ENCODE assay signal across 20 cellular contexts in genomic region chr2:37619957-37620295, GRCh38. TPM values are rescaled to one million over a fixed set of nuclear protein-coding genes. Genes with fewer than 3 reads are reported as not detected.
DNase-seq lines count a peak whose midpoint lies in the region; ATAC-seq, FAIRE-seq and TF ChIP-seq lines count a peak whose summit lies in the region.
"Had no signal": no experiment of that assay in that cellular context is flagged by ENCODE, and none has a peak within 500 bp of the region (broad histone marks: within the 10 kb centered on the region; RNA-seq: fewer than 3 reads in every experiment).

No MANE protein-coding gene starts in this region.

- H3K9me3 Mint-ChIP-seq in astrocyte (ENCODE audit: unreplicated experiment), result no peaks in the 10 kb centered on the region

- no peak overlapping the region for H3K27ac ChIP-seq in astrocyte (ENCODE audit: low read depth, low read length)
- peak overlapping the region; percentile 31 for H3K27ac ChIP-seq in osteoblast (ENCODE audit: low read depth, low read length)
- H3K27ac ChIP-seq: dorsolateral prefrontal cortex, gastroesophageal sphincter, PC-9, upper lobe of right lung had no signal

- no peaks in the 10 kb centered on the region for H3K27me3 Mint-ChIP-seq in astrocyte (ENCODE audit: low read depth, unreplicated experiment)

- H3K4me3 ChIP-seq in GM06990 (replicated peaks; ENCODE audit: low read depth, low read length) (peak overlapping the region; percentile 8; the same call in 1 of the 2 replicates), astrocyte (ENCODE audit: insufficient read depth, low read depth, low read length) (no peak overlapping the region), osteoblast (ENCODE audit: insufficient read depth, low read length) (no peak overlapping the region)
- H3K4me3 ChIP-seq: dorsolateral prefrontal cortex, gastroesophageal sphincter, PC-9, upper lobe of right lung had no signal

- DNase-seq in CD1c-positive myeloid dendritic cell (ENCODE audit: extremely low spot score) (peak; percentile 31), GM06990 (ENCODE audit: extremely low read depth, insufficient read length) (no peak), astrocyte (ENCODE audit: low read depth) (no peak), osteoblast (ENCODE audit: insufficient read length, low spot score, missing footprints) (no peak), islet precursor cell (no peak), posterior vena cava (ENCODE audit: low spot score) (no peak)
- DNase-seq: activated naive CD4-positive, alpha-beta T cell treated with anti-CD3 and anti-CD28 coated beads, Interleukin-2, amount 50 U/mL, for 16 hours; dorsolateral prefrontal cortex; EL; mesendoderm; NCI-H1105; NCI-H1930; PC-9; substantia nigra; upper lobe of right lung had no signal

- H3K4me3 Mint-ChIP-seq in astrocyte (ENCODE audit: unreplicated experiment), result no peak overlapping the region
- H3K4me3 Mint-ChIP-seq: activated T-helper 1 cell treated with anti-CD3 and anti-CD28 coated beads, Interleukin-12 subunit alpha, Interleukin-12 subunit beta, Interleukin-2, Interleukin-4 antibody, amounts not matched to agents 30 ng/mL and 10 ng/mL and 1 ng/mL, durations not matched to agents 14 hours and 24 hours and 36 hours; CD14-positive monocyte had no signal

- H3K79me2 ChIP-seq in astrocyte (ENCODE audit: insufficient read depth, low read length) (no peaks in the 10 kb centered on the region), osteoblast (ENCODE audit: insufficient read depth, low read length) (no peaks in the 10 kb centered on the region)

- H3K36me3 Mint-ChIP-seq in astrocyte (ENCODE audit: low read depth, unreplicated experiment), result no peaks in the 10 kb centered on the region

- H3K9me3 ChIP-seq in astrocyte (ENCODE audit: insufficient read depth, low read depth, low read length), result no peaks in the 10 kb centered on the region
- no peaks in the 10 kb centered on the region for H3K9me3 ChIP-seq in osteoblast (ENCODE audit: low read depth, low read length)
- H3K9me3 ChIP-seq: gastroesophageal sphincter, upper lobe of right lung had no signal

- peak overlapping the region; percentile 0 for H2AFZ ChIP-seq in astrocyte (ENCODE audit: low read depth, low read length)
- peak overlapping the region; percentile 82 for H2AFZ ChIP-seq in osteoblast (ENCODE audit: low read length)
- H2AFZ ChIP-seq: PC-9 had no signal

- no peak for ATAC-seq in GM18505 (IDR thresholded peaks at IDR 0.05; ENCODE audit: unreplicated experiment)
- ATAC-seq: gastroesophageal sphincter, left lobe of liver, upper lobe of right lung had no signal

- H3K27me3 ChIP-seq in GM06990 (replicated peaks; ENCODE audit: control insufficient read depth, insufficient read depth, low read length) (no peaks in the 10 kb centered on the region), astrocyte (ENCODE audit: insufficient read depth, low read length) (no peaks in the 10 kb centered on the region), osteoblast (ENCODE audit: insufficient read depth, low read length) (no peaks in the 10 kb centered on the region)
- H3K27me3 ChIP-seq: dorsolateral prefrontal cortex, gastroesophageal sphincter, upper lobe of right lung had no signal

- H3K4me1 ChIP-seq in astrocyte (ENCODE audit: insufficient read depth, low read length) (peaks cover 15% of the 10 kb centered on the region), osteoblast (ENCODE audit: insufficient read depth, low read length) (peaks cover 33% of the 10 kb centered on the region)

- H3K36me3 ChIP-seq in GM06990 (ENCODE audit: control insufficient read depth, insufficient read depth, low read length), result no peaks in the 10 kb centered on the region
- no peaks in the 10 kb centered on the region for H3K36me3 ChIP-seq in astrocyte (ENCODE audit: insufficient read depth, low read length)
- H3K36me3 ChIP-seq in osteoblast (ENCODE audit: insufficient read depth, low read length), result no peaks in the 10 kb centered on the region
- H3K36me3 ChIP-seq: gastroesophageal sphincter, upper lobe of right lung had no signal

- H3K4me2 ChIP-seq in astrocyte (ENCODE audit: low read length) (no peak overlapping the region), osteoblast (ENCODE audit: insufficient read depth, low read length) (no peak overlapping the region)
- H3K4me2 ChIP-seq: PC-9 had no signal

- no peak for TF ChIP-seq POLR2A in GM18505 (IDR thresholded peaks at IDR 0.05; ENCODE audit: borderline replicate concordance, extremely low read depth, insufficient read depth, insufficient read length)

- H3K4me1 Mint-ChIP-seq in astrocyte (ENCODE audit: low read depth, unreplicated experiment), result peaks cover 27% of the 10 kb centered on the region

- intact Hi-C loops in posterior vena cava (cut with DNase I), result no loop called here

- TF ChIP-seq CTCF in GM06990 (IDR thresholded peaks at IDR 0.05; ENCODE audit: insufficient read depth, low read length, poor library complexity, severe bottlenecking), result no peak
- no peak for TF ChIP-seq CTCF in astrocyte (IDR thresholded peaks at IDR 0.05; ENCODE audit: insufficient read depth, low read depth, low read length)
- no peak for TF ChIP-seq CTCF in osteoblast (IDR thresholded peaks at IDR 0.05; ENCODE audit: extremely low read depth, low read depth, low read length)

- no peak overlapping the region for H3K9ac ChIP-seq in astrocyte (ENCODE audit: low read length)

- FAIRE-seq in astrocyte (lab: Jason Lieb, UNC), result no peak

- H4K20me1 ChIP-seq in astrocyte (ENCODE audit: insufficient read depth, low read length) (no peaks in the 10 kb centered on the region), osteoblast (ENCODE audit: insufficient read depth, low read length) (no peaks in the 10 kb centered on the region)

- H3K27ac Mint-ChIP-seq in astrocyte (ENCODE audit: unreplicated experiment), result no peak overlapping the region
- H3K27ac Mint-ChIP-seq: activated T-helper 1 cell treated with anti-CD3 and anti-CD28 coated beads, Interleukin-12 subunit alpha, Interleukin-12 subunit beta, Interleukin-2, Interleukin-4 antibody, amounts not matched to agents 30 ng/mL and 10 ng/mL and 1 ng/mL, durations not matched to agents 14 hours and 24 hours and 36 hours had no signal

RNA-seq across cellular contexts. Expression of gene CDC42EP3, which starts 51.5 kb away (rescaled TPM):
- total RNA-seq in astrocyte (94.3 and 102 TPM in 2 replicates), osteoblast (121 and 136 TPM in 2 replicates), posterior vena cava (10 to 100 TPM; 74.5 to 95.3 TPM)
